ENCODE assay signal across 1 cellular context in the genomic region with DNA sequence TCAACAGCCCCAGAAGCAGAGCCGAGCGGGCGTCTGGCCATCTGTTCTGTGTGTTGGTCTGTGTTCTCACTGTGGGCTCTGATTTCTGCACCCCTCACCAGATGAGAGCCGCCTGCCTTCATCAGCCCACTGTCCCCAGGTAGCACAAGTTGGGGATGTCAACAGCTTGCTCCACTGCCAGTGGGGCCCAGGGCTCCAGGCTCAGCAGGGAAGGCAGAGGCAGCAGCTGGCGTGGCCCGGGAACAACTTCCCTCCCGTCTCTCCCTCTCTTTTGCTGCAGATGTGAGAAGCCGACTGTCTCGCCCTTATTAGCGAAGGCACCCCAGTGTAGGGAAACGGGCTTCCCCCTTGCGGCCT.
TF ChIP-seq lines count a peak whose summit lies in the region.

No MANE protein-coding gene starts in this region.

TF ChIP-seq in SK-N-SH, 30 proteins besides CTCF, POLR2A, EP300 and RAD21 (continued from another document):
- TF ChIP-seq ELF1 (IDR thresholded peaks at IDR 0.05) = no peak
- TF ChIP-seq, protein P1, sequence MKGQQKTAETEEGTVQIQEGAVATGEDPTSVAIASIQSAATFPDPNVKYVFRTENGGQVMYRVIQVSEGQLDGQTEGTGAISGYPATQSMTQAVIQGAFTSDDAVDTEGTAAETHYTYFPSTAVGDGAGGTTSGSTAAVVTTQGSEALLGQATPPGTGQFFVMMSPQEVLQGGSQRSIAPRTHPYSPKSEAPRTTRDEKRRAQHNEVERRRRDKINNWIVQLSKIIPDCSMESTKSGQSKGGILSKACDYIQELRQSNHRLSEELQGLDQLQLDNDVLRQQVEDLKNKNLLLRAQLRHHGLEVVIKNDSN (IDR thresholded peaks at IDR 0.05; ENCODE audit: borderline replicate concordance, low read depth) = no peak
TF ChIP-seq in SK-N-SH: peak in this region for 0.
